1 cellular context compared by ENCODE assay signal in genomic region chr2:19607931-19608762, GRCh38.
TF ChIP-seq lines count a peak whose summit lies in the region.

No MANE protein-coding gene starts in this region.

TF ChIP-seq in IMR-90, 13 proteins besides CTCF, POLR2A, EP300 and RAD21 (continued from another document):
- no peak; the same call in none of the 2 replicates for TF ChIP-seq BHLHE40 (IDR thresholded peaks at IDR 0.05; ENCODE audit: low read depth, low read length)
- TF ChIP-seq SMC3 (IDR thresholded peaks at IDR 0.05; ENCODE audit: low read depth, low read length) = no peak
- TF ChIP-seq CEBPB (IDR thresholded peaks at IDR 0.05; ENCODE audit: low read depth, low read length) = peak; percentile 90
- no peak; the same call in 1 of the 2 replicates for TF ChIP-seq RFX5 (IDR thresholded peaks at IDR 0.05; ENCODE audit: low read depth, low read length)
- peak; percentile 68 for TF ChIP-seq RCOR1 (IDR thresholded peaks at IDR 0.05; ENCODE audit: insufficient replicate concordance, low read length)
- no peak for TF ChIP-seq NFE2L2 (IDR thresholded peaks at IDR 0.05; ENCODE audit: low read depth, low read length)
- TF ChIP-seq MXI1 (IDR thresholded peaks at IDR 0.05; ENCODE audit: borderline replicate concordance, low read depth, low read length) = no peak
- TF ChIP-seq MAZ (IDR thresholded peaks at IDR 0.05; ENCODE audit: borderline replicate concordance, low read depth, low read length) = no peak
- TF ChIP-seq USF2 (IDR thresholded peaks at IDR 0.05; ENCODE audit: low read depth, low read length) = no peak
- peak; percentile 52 for TF ChIP-seq FOS (IDR thresholded peaks at IDR 0.05; ENCODE audit: low read depth, low read length)
TF ChIP-seq in IMR-90: peak in this region for 3.
